ENCODE assay signal across 19 cellular contexts in genomic region chr4:184286346-184286745, GRCh38.
"Had no signal": no experiment of that assay in that cellular context is flagged by ENCODE, and none has a peak within 500 bp of the region (broad histone marks: within the 10 kb centered on the region; RNA-seq: fewer than 3 reads in every experiment).

No MANE protein-coding gene starts in this region.

- H3K9me3 Mint-ChIP-seq: activated CD4-positive, alpha-beta memory T cell treated with anti-CD3 and anti-CD28 coated beads for 36 hours; activated naive CD4-positive, alpha-beta T cell treated with anti-CD3 and anti-CD28 coated beads, Interleukin-2, amount 10 ng/mL, durations not matched to agents 7 days and 5 days; activated T-helper 2 cell treated with anti-CD3 and anti-CD28 coated beads, Interferon-gamma antibody, Interleukin-2, Interleukin-4, amounts not matched to agents 10 μg/mL and 5 μg/mL and 100 μg/mL, durations not matched to agents 14 hours and 24 hours and 36 hours; memory B cell; natural killer cell treated with Interleukin-12 subunit alpha and Interleukin-12 subunit beta and Interleukin-15 and Interleukin-18, amount 100 ng/mL, for 72 hours had no signal

- H3K27ac ChIP-seq: cardiac muscle cell, stomach had no signal

- H3K27ac Mint-ChIP-seq: activated CD4-positive, alpha-beta memory T cell treated with anti-CD3 and anti-CD28 coated beads for 36 hours; activated CD8-positive, alpha-beta memory T cell treated with anti-CD3 and anti-CD28 coated beads, Interleukin-2, amount 10 ng/mL, durations not matched to agents 7 days and 5 days; activated naive CD4-positive, alpha-beta T cell treated with anti-CD3 and anti-CD28 coated beads, Interleukin-2, amount 10 ng/mL, durations not matched to agents 7 days and 5 days; activated T-helper 2 cell treated with anti-CD3 and anti-CD28 coated beads, Interferon-gamma antibody, Interleukin-2, Interleukin-4, amounts not matched to agents 10 μg/mL and 5 μg/mL and 100 μg/mL, durations not matched to agents 14 hours and 24 hours and 36 hours; memory B cell; natural killer cell treated with Interleukin-12 subunit alpha and Interleukin-12 subunit beta and Interleukin-15 and Interleukin-18, amount 100 ng/mL, for 72 hours had no signal

- H3K27me3 ChIP-seq: cardiac muscle cell, stomach had no signal

- H3K4me3 ChIP-seq: cardiac muscle cell, stomach had no signal

- H3K9me3 ChIP-seq: stomach had no signal

- H3K4me3 Mint-ChIP-seq: activated CD4-positive, alpha-beta memory T cell treated with anti-CD3 and anti-CD28 coated beads for 36 hours; activated CD8-positive, alpha-beta memory T cell treated with anti-CD3 and anti-CD28 coated beads, Interleukin-2, amount 10 ng/mL, durations not matched to agents 7 days and 5 days; activated naive CD4-positive, alpha-beta T cell treated with anti-CD3 and anti-CD28 coated beads, Interleukin-2, amount 10 ng/mL, durations not matched to agents 7 days and 5 days; memory B cell; natural killer cell treated with Interleukin-12 subunit alpha and Interleukin-12 subunit beta and Interleukin-15 and Interleukin-18, amount 100 ng/mL, for 72 hours had no signal

- DNase-seq: activated CD4-positive, alpha-beta memory T cell treated with anti-CD3 and anti-CD28 coated beads for 36 hours; activated CD4-positive, alpha-beta T cell treated with anti-CD3 and anti-CD28 coated beads for 1 hour; activated CD8-positive, alpha-beta memory T cell treated with anti-CD3 and anti-CD28 coated beads, Interleukin-2, amount 10 ng/mL, durations not matched to agents 7 days and 5 days; activated naive CD4-positive, alpha-beta T cell treated with anti-CD3 and anti-CD28 coated beads, Interleukin-2, amount 10 ng/mL, durations not matched to agents 7 days and 5 days; activated T-cell treated with anti-CD3 and anti-CD28 coated beads, Interleukin-2, amount 50 U/mL, for 1 hour; foreskin melanocyte; head of caudate nucleus; kidney glomerular epithelial cell; left ventricle myocardium superior; right cardiac atrium; small intestine; stomach; T-helper 1 cell; T1000 had no signal

- H3K36me3 Mint-ChIP-seq: activated CD4-positive, alpha-beta memory T cell treated with anti-CD3 and anti-CD28 coated beads for 36 hours; activated CD8-positive, alpha-beta memory T cell treated with anti-CD3 and anti-CD28 coated beads, Interleukin-2, amount 10 ng/mL, durations not matched to agents 7 days and 5 days; activated naive CD4-positive, alpha-beta T cell treated with anti-CD3 and anti-CD28 coated beads, Interleukin-2, amount 10 ng/mL, durations not matched to agents 7 days and 5 days; memory B cell; natural killer cell treated with Interleukin-12 subunit alpha and Interleukin-12 subunit beta and Interleukin-15 and Interleukin-18, amount 100 ng/mL, for 72 hours had no signal

- H3K36me3 ChIP-seq: cardiac muscle cell, stomach had no signal

- H3K27me3 Mint-ChIP-seq: activated CD8-positive, alpha-beta memory T cell treated with anti-CD3 and anti-CD28 coated beads, Interleukin-2, amount 10 ng/mL, durations not matched to agents 7 days and 5 days; activated naive CD4-positive, alpha-beta T cell treated with anti-CD3 and anti-CD28 coated beads, Interleukin-2, amount 10 ng/mL, durations not matched to agents 7 days and 5 days; memory B cell; natural killer cell treated with Interleukin-12 subunit alpha and Interleukin-12 subunit beta and Interleukin-15 and Interleukin-18, amount 100 ng/mL, for 72 hours had no signal

- ATAC-seq: activated CD8-positive, alpha-beta memory T cell treated with anti-CD3 and anti-CD28 coated beads, Interleukin-2, amount 10 ng/mL, durations not matched to agents 7 days and 5 days; esophagus mucosa; left ventricle myocardium superior; natural killer cell treated with Interleukin-12 subunit alpha and Interleukin-12 subunit beta and Interleukin-15 and Interleukin-18, amount 100 ng/mL, for 72 hours; right cardiac atrium had no signal
